In the genomic region with DNA sequence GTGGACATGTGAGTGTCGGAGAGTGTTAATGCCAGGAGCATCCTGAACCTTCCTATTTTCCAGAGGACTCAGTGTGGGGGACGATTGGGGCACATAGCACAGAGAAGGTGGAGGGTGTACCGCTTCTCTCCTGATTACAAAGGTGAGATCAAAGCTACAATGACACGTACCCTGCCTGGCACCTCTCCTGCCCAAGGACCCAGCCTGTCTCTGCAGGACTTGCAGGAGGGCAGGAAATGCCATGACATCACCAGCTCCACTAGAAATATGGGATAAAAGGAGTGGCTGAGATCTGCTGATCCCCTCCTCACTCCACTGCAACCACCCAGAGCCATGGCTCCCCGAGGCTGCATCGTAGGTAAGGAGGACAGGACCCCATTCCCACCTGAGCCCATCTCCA, we compare ENCODE assay signal across 18 cellular contexts.
"Had no signal": no experiment of that assay in that cellular context is flagged by ENCODE, and none has a peak within 500 bp of the region (broad histone marks: within the 10 kb centered on the region; RNA-seq: fewer than 3 reads in every experiment).

A gene (plus strand): TSS at position 301 of the 400 bp plus-strand sequence. CDS start 33 bp downstream, at position 334.

- H3K36me3 Mint-ChIP-seq: naive thymus-derived CD8-positive, alpha-beta T cell; neural progenitor cell had no signal

- H3K9me3 Mint-ChIP-seq: dendritic cell treated with granulocyte-macrophage colony-stimulating factor and Interleukin-4, amounts not matched to agents 40 ng/mL and 50 ng/mL, for 4 days; naive thymus-derived CD8-positive, alpha-beta T cell; neural progenitor cell had no signal

- ATAC-seq: left colon; mucosa of descending colon; naive thymus-derived CD8-positive, alpha-beta T cell; pancreas; right cardiac atrium; stimulated activated naive CD8-positive, alpha-beta T cell treated with anti-CD3 and anti-CD28 coated beads, Interleukin-15, Interleukin-2, amounts not matched to agents 100 U/mL and 50 U/mL, for 24 hours had no signal

- H3K4me3 Mint-ChIP-seq: dendritic cell treated with granulocyte-macrophage colony-stimulating factor and Interleukin-4, amounts not matched to agents 40 ng/mL and 50 ng/mL, for 4 days; naive thymus-derived CD8-positive, alpha-beta T cell; neural progenitor cell had no signal

- H3K27ac Mint-ChIP-seq: dendritic cell treated with granulocyte-macrophage colony-stimulating factor and Interleukin-4, amounts not matched to agents 40 ng/mL and 50 ng/mL, for 4 days; neural progenitor cell; progenitor cell of endocrine pancreas had no signal

- DNase-seq: cerebellar nuclear complex; foreskin fibroblast; left colon; mucosa of descending colon; naive thymus-derived CD8-positive, alpha-beta T cell; occipital lobe; pancreas; right cardiac atrium; stimulated activated CD4-positive, alpha-beta T cell treated with anti-CD3 and anti-CD28 coated beads, Interleukin-2, amount 100 ng/mL, for 48 hours; stimulated activated naive CD8-positive, alpha-beta T cell treated with anti-CD3 and anti-CD28 coated beads, Interleukin-15, Interleukin-2, amounts not matched to agents 100 U/mL and 50 U/mL, for 24 hours; tibial artery had no signal

- H3K4me1 Mint-ChIP-seq: neural progenitor cell had no signal

- H3K4me3 ChIP-seq: esophagus muscularis mucosa, hepatocyte, mucosa of descending colon, neural progenitor cell, pancreas, smooth muscle cell, suprapubic skin, tibial artery had no signal
